In the genomic region with DNA sequence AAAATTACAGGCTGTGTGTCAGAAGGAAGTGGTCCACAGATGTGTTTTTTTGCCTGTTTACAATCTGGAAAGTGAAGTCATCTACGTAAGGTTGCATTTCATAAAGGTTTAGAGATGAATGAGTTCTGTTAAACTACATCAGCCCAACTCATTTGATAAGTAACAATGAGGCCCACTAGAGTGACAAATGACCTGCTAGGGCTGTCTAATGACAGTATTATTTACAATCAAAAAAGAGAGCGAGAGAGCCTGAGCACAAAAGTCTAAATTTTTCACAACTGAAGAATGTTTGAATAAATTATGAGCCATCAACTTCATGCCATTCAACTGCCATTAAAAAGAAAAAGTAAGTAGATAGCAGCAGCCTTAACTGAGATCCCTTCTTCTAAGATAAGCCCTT, we compare ENCODE assay signal across 20 cellular contexts.
"Had no signal": no experiment of that assay in that cellular context is flagged by ENCODE, and none has a peak within 500 bp of the region (broad histone marks: within the 10 kb centered on the region; RNA-seq: fewer than 3 reads in every experiment).

No MANE protein-coding gene starts in this region.

- DNase-seq: activated CD4-positive, alpha-beta memory T cell treated with anti-CD3 and anti-CD28 coated beads for 36 hours; activated CD4-positive, alpha-beta T cell treated with anti-CD3 and anti-CD28 coated beads for 48 hours; activated effector memory CD4-positive, alpha-beta T cell treated with Interleukin-2 at 50 U/mL for 16 hours; activated naive CD4-positive, alpha-beta T cell treated with anti-CD3 and anti-CD28 coated beads for 36 hours; activated T-cell treated with anti-CD3 and anti-CD28 coated beads, Interleukin-2, amount 50 U/mL, for 48 hours; anterior cingulate cortex; body of pancreas; effector CD4-positive, alpha-beta T cell; immature natural killer cell; left ventricle myocardium inferior; naive thymus-derived CD4-positive, alpha-beta T cell; pancreas; right cardiac atrium; stimulated activated CD4-positive, alpha-beta T cell treated with anti-CD3 and anti-CD28 coated beads, Interleukin-2, amount 100 ng/mL, for 24 hours; T-helper 17 cell had no signal

- H3K27me3 ChIP-seq: body of pancreas, cardiac muscle cell, hepatocyte, pancreas, vagina had no signal

- H3K4me3 ChIP-seq: body of pancreas, cardiac muscle cell, hepatocyte, left ventricle myocardium inferior, pancreas, thoracic aorta, vagina had no signal

- H3K4me1 ChIP-seq: pancreas had no signal

- H3K27ac ChIP-seq: body of pancreas, cardiac muscle cell, hepatocyte, pancreas, vagina had no signal

- H2AFZ ChIP-seq: hepatocyte had no signal

- H3K4me2 ChIP-seq: hepatocyte had no signal

- H3K36me3 ChIP-seq: cardiac muscle cell, left ventricle myocardium inferior, pancreas, thoracic aorta, vagina had no signal

- ATAC-seq: body of pancreas; pancreas; right cardiac atrium; stimulated activated effector memory CD8-positive, alpha-beta T cell treated with anti-CD3 and anti-CD28 coated beads, Interleukin-12 subunit alpha, Interleukin-12 subunit beta, amount 100 ng/mL, for 72 hours; T-helper 17 cell had no signal

- H3K79me2 ChIP-seq: hepatocyte had no signal

- H3K9me3 ChIP-seq: body of pancreas, left ventricle myocardium inferior, pancreas, thoracic aorta, vagina had no signal
